Comparison of ENCODE assay signal across 20 cellular contexts in genomic region chr11:131095501-131096185, GRCh38.
DNase-seq lines count a peak whose midpoint lies in the region; ATAC-seq, FAIRE-seq and TF ChIP-seq lines count a peak whose summit lies in the region.
"Had no signal": no experiment of that assay in that cellular context is flagged by ENCODE, and none has a peak within 500 bp of the region (broad histone marks: within the 10 kb centered on the region; RNA-seq: fewer than 3 reads in every experiment).

No MANE protein-coding gene starts in this region.

- H3K23ac ChIP-seq in H1 (ENCODE audit: insufficient read length): no peak overlapping the region

- no peak for TF ChIP-seq RAD21 in H1 (IDR thresholded peaks at IDR 0.05 in 1 of 2, conservative IDR thresholded peaks at IDR 0.05 in 1 of 2; ENCODE audit: low read depth in 2 of 2, low read length in 2 of 2)

- TF ChIP-seq EP300 in H1 (IDR thresholded peaks at IDR 0.05; ENCODE audit: borderline replicate concordance in 1 of 2, low read depth in 2 of 2, low read length in 2 of 2): no peak

- no peak overlapping the region for H4K5ac ChIP-seq in H1 (ENCODE audit: insufficient read length, low read depth, low read length)

- no peak overlapping the region for H3K4ac ChIP-seq in H1 (replicated peaks; ENCODE audit: insufficient read length, low read depth, low read length)

- no peak overlapping the region for H4K8ac ChIP-seq in H1 (ENCODE audit: extremely low read depth, insufficient read depth, low read length)

- no peaks in the 10 kb centered on the region for H3K23me2 ChIP-seq in H1 (ENCODE audit: low read depth, low read length)

- H3K27me3 ChIP-seq in H1 (replicated peaks in 1 of 4; ENCODE audit: control insufficient read depth in 3 of 4, extremely low read depth in 1 of 4, insufficient read depth in 3 of 4, low read length in 3 of 4): no peaks in the 10 kb centered on the region

- no peak overlapping the region for H3K4me3 ChIP-seq in H1 (ENCODE audit: extremely low read depth in 1 of 4, insufficient read depth in 2 of 4, low read depth in 3 of 4, low read length in 4 of 4)
- H3K4me3 ChIP-seq: SK-N-MC had no signal

- TF ChIP-seq POLR2A in H1 (IDR thresholded peaks at IDR 0.05; ENCODE audit: control extremely low read depth in 1 of 2, low read depth in 2 of 2, low read length in 2 of 2): no peak

- H2BK20ac ChIP-seq in H1 (ENCODE audit: low read length): no peak overlapping the region

- H2BK5ac ChIP-seq in H1 (ENCODE audit: low read depth, low read length): no peak overlapping the region

- H2BK12ac ChIP-seq in H1 (ENCODE audit: low read depth, low read length): no peak overlapping the region

- H4K20me1 ChIP-seq in H1 (replicated peaks in 1 of 2; ENCODE audit: control insufficient read depth in 1 of 2, insufficient read depth in 2 of 2, low read length in 2 of 2): no peaks in the 10 kb centered on the region

- no peaks in the 10 kb centered on the region for H3K79me2 ChIP-seq in H1 (ENCODE audit: control insufficient read depth in 1 of 2, insufficient read depth in 2 of 2, low read length in 2 of 2)

- H3K27ac ChIP-seq in H1 (ENCODE audit: low read depth, low read length): no peak overlapping the region
- H3K27ac ChIP-seq: SK-N-MC had no signal

- H2BK15ac ChIP-seq in H1 (ENCODE audit: low read length): no peak overlapping the region

- no peak overlapping the region for H4K91ac ChIP-seq in H1 (replicated peaks; ENCODE audit: insufficient read length, low read length)

- no peak overlapping the region for H3K56ac ChIP-seq in H1 (replicated peaks; ENCODE audit: insufficient read length, low read depth, low read length)

- FAIRE-seq in H1 (lab: Jason Lieb, UNC): no peak
- FAIRE-seq: A204.1, D721Med, H54 had no signal

- peaks cover 0 to 4% (median 1%) of the 10 kb centered on the region in 4 experiments; a peak in 2 of 7 replicates for H3K4me1 ChIP-seq in H1 (replicated peaks in 1 of 4; ENCODE audit: control insufficient read depth in 3 of 4, insufficient read depth in 4 of 4, low read length in 3 of 4)

- CTCF ChIA-PET in H1 (lab: Charles Lee; ENCODE audit: partially characterized antibody): interaction anchor here (2.0 kb wide), 1 partner anchor 31 kb away, joined by 9 read pairs; no protein-coding TSS in a partner anchor

- H3K14ac ChIP-seq in H1 (ENCODE audit: insufficient read length): no peak overlapping the region

- no peaks in the 10 kb centered on the region for H3K36me3 ChIP-seq in H1 (ENCODE audit: control insufficient read depth in 2 of 4, insufficient read depth in 4 of 4, low read length in 3 of 4)

- no peak overlapping the region for H3K4me2 ChIP-seq in H1 (ENCODE audit: insufficient read depth in 1 of 2, low read depth in 2 of 2, low read length in 2 of 2)

- no peak for TF ChIP-seq CTCF in H1 (IDR thresholded peaks at IDR 0.05; ENCODE audit: control extremely low read depth in 1 of 3, insufficient read depth in 1 of 3, low read depth in 1 of 3, low read length in 3 of 3)

- POLR2A ChIA-PET in H1 (lab: Charles Lee; ENCODE audit: partially characterized antibody): no interaction called here

- no peak overlapping the region for H3K9ac ChIP-seq in H1 (replicated peaks in 1 of 4; ENCODE audit: extremely low read depth in 1 of 4, low read depth in 3 of 4, low read length in 3 of 4)

- DNase-seq in Ammon's horn (ENCODE audit: low spot score) (peak; percentile 29), DMS79 (lab: John Stamatoyannopoulos, UW) (peak; percentile 95), NCI-H526 treated with DMSO at 0.1 percent for 48 hours (lab: John Stamatoyannopoulos, UW) (peak; percentile 100), H1 (ENCODE audit: low read depth in 1 of 2, low spot score in 2 of 2) (no peak), posterior cingulate gyrus (no peak), cerebellar cortex (ENCODE audit: low spot score) (no peak)
- no peak for DNase-seq in stimulated activated naive CD4-positive, alpha-beta T cell (lab: John Stamatoyannopoulos, UW)
- DNase-seq: CD8-positive, alpha-beta T cell; KBM-7; MV-4-11; NCI-H146; NCI-H2029 treated with DMSO at 0.1 percent for 48 hours; NCI-H2171 treated with DMSO at 0.1 percent for 48 hours; OCI-M1; Right ventricle myocardium superior had no signal

- H3K9me3 ChIP-seq in H1 (ENCODE audit: insufficient read depth in 2 of 2, low read depth in 1 of 2, low read length in 1 of 2): no peaks in the 10 kb centered on the region

- no peak overlapping the region for H2BK120ac ChIP-seq in H1 (replicated peaks; ENCODE audit: low read depth, low read length)

- H3K18ac ChIP-seq in H1 (ENCODE audit: extremely low read depth, low read length): no peak overlapping the region

- 86% methylated on average over 11 of the region's 11 CpGs; no CpG with 5 or more reads in 1 of the 2 experiments for WGBS in H1 (ENCODE audit: extremely low coverage in 1 of 2, insufficient coverage in 1 of 2, insufficient read length in 1 of 2, insufficient replicate concordance in 2 of 2, low coverage in 1 of 2, low lambda C conversion rate in 2 of 2, missing lambda C conversion rate in 1 of 2), 2 experiments

- intact Hi-C loops in posterior cingulate gyrus (cut with DNase I): no loop called here

- H3K79me1 ChIP-seq in H1 (ENCODE audit: low read depth, low read length): no peaks in the 10 kb centered on the region

- H2AK5ac ChIP-seq in H1 (ENCODE audit: low read depth, low read length): no peak overlapping the region

- ATAC-seq in HG02588 (IDR thresholded peaks at IDR 0.05; ENCODE audit: unreplicated experiment): no peak
- ATAC-seq: CD8-positive, alpha-beta T cell had no signal

- peak overlapping the region; percentile 21; the same call in 1 of the 2 replicates for H2AFZ ChIP-seq in H1 (ENCODE audit: low read length)

TF ChIP-seq in H1, 55 proteins besides CTCF, POLR2A, EP300 and RAD21 (continues in another document):
- TF ChIP-seq, protein P1, sequence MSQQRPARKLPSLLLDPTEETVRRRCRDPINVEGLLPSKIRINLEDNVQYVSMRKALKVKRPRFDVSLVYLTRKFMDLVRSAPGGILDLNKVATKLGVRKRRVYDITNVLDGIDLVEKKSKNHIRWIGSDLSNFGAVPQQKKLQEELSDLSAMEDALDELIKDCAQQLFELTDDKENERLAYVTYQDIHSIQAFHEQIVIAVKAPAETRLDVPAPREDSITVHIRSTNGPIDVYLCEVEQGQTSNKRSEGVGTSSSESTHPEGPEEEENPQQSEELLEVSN (IDR thresholded peaks at IDR 0.05): no peak

Comparison
In these comparisons a context has a peak if more than half of its experiments do, and no peak if none do; other contexts are left out.
1. DNase-seq: peak in Ammon's horn (single experiment), DMS79 (single experiment) and NCI-H526 treated with DMSO at 0.1 percent for 48 hours (single experiment); none in H1 (0 of 2), stimulated activated naive CD4-positive, alpha-beta T cell (0 of 6), posterior cingulate gyrus (0 of 10) and cerebellar cortex (single experiment).